Comparison of ENCODE assay signal across 7 cellular contexts in the genomic region with DNA sequence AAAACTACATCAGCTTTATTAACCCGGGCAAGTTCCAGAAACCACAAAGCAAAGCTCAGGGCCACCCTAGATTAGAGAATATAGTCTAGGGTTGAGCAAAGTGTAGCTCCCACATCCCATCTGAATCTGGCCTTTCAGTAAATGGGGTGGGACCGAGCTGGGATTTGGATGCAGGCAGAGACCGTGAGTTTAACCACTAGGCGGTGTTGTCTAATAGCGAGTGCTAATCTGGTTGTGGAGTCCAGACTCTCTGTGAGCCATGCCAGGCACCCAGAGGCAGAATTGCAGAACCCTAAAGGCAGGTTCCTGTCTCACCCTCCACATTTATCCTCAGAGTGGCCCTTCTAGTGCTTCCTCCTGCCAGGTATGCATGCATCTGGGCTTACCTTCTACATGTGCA.
DNase-seq lines count a peak whose midpoint lies in the region; ATAC-seq and TF ChIP-seq lines count a peak whose summit lies in the region.

No MANE protein-coding gene starts in this region.

- intact Hi-C loops in thyroid gland (cut with DNase I), result no loop called here

- H3K4me3 ChIP-seq in iPS DF 6.9 (ENCODE audit: low read length) (no peak overlapping the region), thyroid gland (replicated peaks in 1 of 3) (no peak overlapping the region)

- TF ChIP-seq POLR2A in thyroid gland (IDR thresholded peaks at IDR 0.05), result no peak

- H3K4me1 ChIP-seq in iPS DF 6.9 (ENCODE audit: control insufficient read depth, insufficient read depth, low read length) (no peaks in the 10 kb centered on the region), thyroid gland (no peaks in the 10 kb centered on the region)

- DNase-seq in RPMI8226 (peak; percentile 51), iPS DF 6.9 (ENCODE audit: low read depth, low spot score) (peak; percentile 52), thyroid gland (no peak), NCI-H187 treated with DMSO at 0.1 percent for 48 hours (lab: John Stamatoyannopoulos, UW) (no peak), NCI-H2029 (lab: John Stamatoyannopoulos, UW) (no peak)

- H3K9me3 ChIP-seq in iPS DF 6.9 (ENCODE audit: control insufficient read depth, insufficient read depth, low read length), result no peaks in the 10 kb centered on the region
- no peaks in the 10 kb centered on the region for H3K9me3 ChIP-seq in thyroid gland

- WGBS in iPS DF 6.9 (ENCODE audit: insufficient coverage, insufficient read length), result no CpG with 5 or more reads among the region's 5 CpGs
- 41 to 67% methylated on average over 2 to 5 of the region's 5 CpGs for WGBS in thyroid gland, 2 donors

- TF ChIP-seq CTCF in GM12873 (IDR thresholded peaks at IDR 0.05; ENCODE audit: insufficient read depth, low read depth, low read length, missing control alignments), result peak; percentile 62
- no peak for TF ChIP-seq CTCF in thyroid gland (IDR thresholded peaks at IDR 0.05)

- ATAC-seq in HG02798 (IDR thresholded peaks at IDR 0.05; ENCODE audit: poor library complexity, unreplicated experiment), result peak; percentile 72

- H3K27me3 ChIP-seq in iPS DF 6.9 (ENCODE audit: control insufficient read depth, insufficient read depth, low read length) (no peaks in the 10 kb centered on the region), thyroid gland (no peaks in the 10 kb centered on the region)

- no peaks in the 10 kb centered on the region for H3K36me3 ChIP-seq in iPS DF 6.9 (ENCODE audit: control insufficient read depth, insufficient read depth, low read length)
- no peaks in the 10 kb centered on the region for H3K36me3 ChIP-seq in thyroid gland

- H3K27ac ChIP-seq in iPS DF 6.9 (ENCODE audit: low read length) (no peak overlapping the region), thyroid gland (no peak overlapping the region)

Comparison
In these comparisons a context has a peak if more than half of its experiments do, and no peak if none do; other contexts are left out.
1. DNase-seq: peak in RPMI8226 (single experiment) and iPS DF 6.9 (single experiment); none in thyroid gland (0 of 2), NCI-H187 treated with DMSO at 0.1 percent for 48 hours (single experiment) and NCI-H2029 (single experiment).